ENCODE assay signal across 31 cellular contexts in the genomic region with DNA sequence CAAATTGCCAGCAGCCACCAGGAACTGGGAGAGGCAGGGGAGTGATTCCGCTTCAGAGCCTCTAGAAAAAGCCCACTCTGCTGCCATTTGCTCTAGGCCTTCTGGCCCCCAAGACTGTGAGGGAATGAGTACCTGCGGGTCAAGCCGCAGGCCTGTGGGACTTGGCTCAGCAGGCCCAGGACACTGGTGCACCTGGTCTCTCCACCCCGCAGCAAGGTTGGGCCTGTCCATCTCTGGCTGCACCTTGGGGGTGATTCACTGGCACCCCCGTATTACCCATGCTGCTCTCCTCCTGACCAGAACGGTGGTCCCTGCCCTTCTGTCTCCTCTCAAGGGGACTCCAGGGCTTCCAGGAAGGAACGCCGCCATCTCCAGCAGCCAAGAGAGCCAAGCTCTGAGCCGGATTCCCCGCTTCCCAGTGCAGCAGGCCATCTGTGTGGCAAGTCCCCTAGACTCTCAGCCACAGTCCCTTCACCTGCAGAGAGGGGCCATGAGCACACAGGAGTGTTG.
"Had no signal": no experiment of that assay in that cellular context is flagged by ENCODE, and none has a peak within 500 bp of the region (broad histone marks: within the 10 kb centered on the region; RNA-seq: fewer than 3 reads in every experiment).

No MANE protein-coding gene starts in this region.

- DNase-seq: activated B cell treated with CpG ODN at 0.5 μM for 24 hours; activated CD4-positive, alpha-beta memory T cell treated with anti-CD3 and anti-CD28 coated beads, Interleukin-2, amount 10 ng/mL, durations not matched to agents 7 days and 5 days; activated CD4-positive, alpha-beta T cell treated with anti-CD3 and anti-CD28 coated beads for 4 hours; activated CD4-positive, alpha-beta T cell treated with anti-CD3 and anti-CD28 coated beads, Interleukin-2, amount 50 U/mL, for 1 hour; activated CD4-positive, CD25-positive, alpha-beta regulatory T cell treated with anti-CD3 and anti-CD28 coated beads, Interleukin-2, amount 50 U/mL, for 72 hours; activated CD8-positive, alpha-beta memory T cell treated with anti-CD3 and anti-CD28 coated beads for 24 hours; activated CD8-positive, alpha-beta memory T cell treated with anti-CD3 and anti-CD28 coated beads, Interleukin-2, amount 10 ng/mL, durations not matched to agents 7 days and 5 days; activated CD8-positive, alpha-beta memory T cell treated with anti-CD3 and anti-CD28 coated beads, Interleukin-2, amount 50 U/mL, for 48 hours; activated effector memory CD4-positive, alpha-beta T cell treated with Interleukin-2 at 50 U/mL for 16 hours; activated naive CD4-positive, alpha-beta T cell treated with anti-CD3 and anti-CD28 coated beads, Interleukin-2, amount 10 ng/mL, durations not matched to agents 7 days and 5 days; activated naive CD8-positive, alpha-beta T cell treated with anti-CD3 and anti-CD28 coated beads, Interleukin-2, amount 50 U/mL, for 24 hours; activated T-cell treated with anti-CD3 and anti-CD28 coated beads, Interleukin-2, amount 50 U/mL, for 48 hours; anterior cingulate cortex; central memory CD4-positive, alpha-beta T cell; Karpas-422; KBM-7; NCI-H1105; NCI-H1417 treated with DMSO at 0.1 percent for 48 hours; NCI-H187 treated with DMSO at 0.1 percent for 48 hours; NCI-H2081; NCI-H2171 treated with DMSO at 0.1 percent for 48 hours; NCI-H2227 treated with DMSO at 0.1 percent for 48 hours; NCI-H446; NCI-H510A treated with DMSO at 0.1 percent for 48 hours; NCI-H69; SW 1271; T-helper 1 cell; T-helper 2 cell; T-helper 9 cell had no signal

- FAIRE-seq: bronchial epithelial cell had no signal

- ATAC-seq: activated CD8-positive, alpha-beta memory T cell treated with anti-CD3 and anti-CD28 coated beads, Interleukin-2, amount 10 ng/mL, durations not matched to agents 7 days and 5 days had no signal

- H3K27ac ChIP-seq: VCaP had no signal
